Comparison of ENCODE assay signal across 18 cellular contexts in genomic region chr10:22622242-22622806, GRCh38.
DNase-seq lines count a peak whose midpoint lies in the region; ATAC-seq and TF ChIP-seq lines count a peak whose summit lies in the region.
"Had no signal": no experiment of that assay in that cellular context is flagged by ENCODE, and none has a peak within 500 bp of the region (broad histone marks: within the 10 kb centered on the region; RNA-seq: fewer than 3 reads in every experiment).

No MANE protein-coding gene starts in this region.

- H3K27me3 ChIP-seq in CD4-positive, alpha-beta T cell (ENCODE audit: control insufficient read depth, insufficient read depth, low read length), result no peaks in the 10 kb centered on the region
- H3K27me3 ChIP-seq in H9 (ENCODE audit: insufficient read depth, low read length) (no peaks in the 10 kb centered on the region), MG63 (no peaks in the 10 kb centered on the region)
- H3K27me3 ChIP-seq: heart left ventricle, sigmoid colon had no signal

- H2AFZ ChIP-seq in H9 (ENCODE audit: low read length), result no peak overlapping the region

- peaks cover 9% of the 10 kb centered on the region; the same call in 1 of the 2 replicates for H3K79me2 ChIP-seq in H9 (ENCODE audit: insufficient read depth, low read length)

- no CpG with 5 or more reads among the region's 20 CpGs for WGBS in H9 (ENCODE audit: extremely low coverage, insufficient read length, low lambda C conversion rate)

- intact Hi-C loops in CD4-positive, alpha-beta T cell (cut with DNase I, micrococcal nuclease), result no loop called here
- intact Hi-C loops in left colon (cut with DNase I, micrococcal nuclease), result no loop called here

- H2BK12ac ChIP-seq in H9 (ENCODE audit: insufficient read length, low read depth, low read length), result no peak overlapping the region

- H3K79me1 ChIP-seq in H9 (ENCODE audit: insufficient read depth, low read depth, low read length, poor library complexity, severe bottlenecking), result no peaks in the 10 kb centered on the region

- H3K4me3 Mint-ChIP-seq in CD4-positive, alpha-beta T cell, result no peak overlapping the region
- H3K4me3 Mint-ChIP-seq in H9, result no peak overlapping the region

- no peak overlapping the region for H4K91ac ChIP-seq in H9 (ENCODE audit: insufficient read length, low read depth, low read length)

- H3T11ph ChIP-seq in H9 (ENCODE audit: low read length), result no peak overlapping the region

- H3K9ac ChIP-seq in H9 (ENCODE audit: extremely low read depth, insufficient read length, low read length), result no peak overlapping the region

- CTCF ChIA-PET in CD4-positive, alpha-beta T cell (lab: Charles Lee), result interaction anchor here (1.2 kb wide), 1 partner anchor 49 kb away, joined by 3 read pairs; no protein-coding TSS in a partner anchor

- H3K27ac Mint-ChIP-seq in CD4-positive, alpha-beta T cell, result peak overlapping the region; percentile 90
- no peak overlapping the region for H3K27ac Mint-ChIP-seq in H9

- H4K20me1 ChIP-seq in H9 (ENCODE audit: control insufficient read depth, insufficient read depth, insufficient read length), result no peaks in the 10 kb centered on the region

- POLR2A ChIA-PET in CD4-positive, alpha-beta T cell (lab: Charles Lee), result interaction anchor here (1.2 to 3.5 kb wide), 5 partner anchors 9 to 44 kb away, joined by 3 to 49 read pairs (median 6); no protein-coding TSS in a partner anchor

- H3K23ac ChIP-seq in H9 (ENCODE audit: insufficient read length, low read depth, low read length), result no peak overlapping the region

- no peak overlapping the region for H4K8ac ChIP-seq in H9 (replicated peaks; ENCODE audit: insufficient read length, low read depth, low read length)

- no peak overlapping the region for H3K56ac ChIP-seq in H9 (ENCODE audit: insufficient read length, low read depth, low read length)

- H3K4ac ChIP-seq in H9 (ENCODE audit: low read depth, low read length), result no peak overlapping the region

- no peak overlapping the region for H4K5ac ChIP-seq in H9 (ENCODE audit: insufficient read length, low read depth, low read length)

- H3K23me2 ChIP-seq in H9 (ENCODE audit: insufficient read length, low read depth, low read length, poor library complexity, severe bottlenecking), result no peaks in the 10 kb centered on the region

- H3K36me3 ChIP-seq in MG63, result no peaks in the 10 kb centered on the region
- H3K36me3 ChIP-seq: heart left ventricle, sigmoid colon had no signal

- H2BK120ac ChIP-seq in H9 (ENCODE audit: low read depth, low read length, poor library complexity, severe bottlenecking), result no peak overlapping the region

- H2BK20ac ChIP-seq in H9 (ENCODE audit: low read depth, low read length, poor library complexity, severe bottlenecking), result no peak overlapping the region

- H3K27me3 Mint-ChIP-seq in CD4-positive, alpha-beta T cell, result no peaks in the 10 kb centered on the region
- no peaks in the 10 kb centered on the region for H3K27me3 Mint-ChIP-seq in H9 (ENCODE audit: low read depth)

- ATAC-seq in CD4-positive, alpha-beta T cell (ENCODE audit: poor library complexity), result no peak
- no peak for ATAC-seq in left colon
- ATAC-seq: heart left ventricle had no signal

- H3K36me3 Mint-ChIP-seq in CD4-positive, alpha-beta T cell (ENCODE audit: low read depth), result peaks cover 5% of the 10 kb centered on the region
- H3K36me3 Mint-ChIP-seq in H9 (ENCODE audit: insufficient read depth in 1 of 3, low read depth in 3 of 3), result no peaks in the 10 kb centered on the region

- peaks cover 98% of the 10 kb centered on the region for H3K4me1 Mint-ChIP-seq in CD4-positive, alpha-beta T cell (ENCODE audit: low read depth)
- H3K4me1 Mint-ChIP-seq in H9, result peaks cover 73 to 81% of the 10 kb centered on the region in 2 experiments

- no peak for TF ChIP-seq CTCF in CD4-positive, alpha-beta T cell (IDR thresholded peaks at IDR 0.05)
- no peak for TF ChIP-seq CTCF in H9 (conservative IDR thresholded peaks at IDR 0.05)

- no peak overlapping the region for H3K4me3 ChIP-seq in MG63
- H3K4me3 ChIP-seq: heart left ventricle, sigmoid colon, SK-N-MC had no signal

- no peaks in the 10 kb centered on the region for H3K9me3 Mint-ChIP-seq in CD4-positive, alpha-beta T cell
- no peaks in the 10 kb centered on the region for H3K9me3 Mint-ChIP-seq in H9

- no peak for DNase-seq in CD4-positive, alpha-beta T cell
- no peak for DNase-seq in H9
- DNase-seq in midbrain (lab: John Stamatoyannopoulos, UW), result peak; percentile 26
- DNase-seq in MG63, result no peak
- no peak for DNase-seq in left colon
- no peak for DNase-seq in H4 (ENCODE audit: low spot score)
- DNase-seq in putamen (ENCODE audit: low spot score), result no peak
- DNase-seq: activated T-cell treated with anti-CD3 and anti-CD28 coated beads, Interleukin-2, amount 50 U/mL, for 48 hours; Calu3; effector CD4-positive, alpha-beta T cell; heart left ventricle; islet precursor cell; NCI-H1930; sigmoid colon; stimulated activated CD4-positive, alpha-beta T cell treated with anti-CD3 and anti-CD28 coated beads, Interleukin-1b, Interleukin-23, amount 100 ng/mL, for 48 hours; T1000 had no signal

- no peak overlapping the region for H3K4me2 ChIP-seq in H9 (ENCODE audit: insufficient read depth, insufficient read length, low read length)

- peak overlapping the region; percentile 47 for H2AK5ac ChIP-seq in H9 (ENCODE audit: insufficient read length, low read length)

- no peak overlapping the region for H2BK15ac ChIP-seq in H9 (ENCODE audit: low read depth, low read length)

- H2BK5ac ChIP-seq in H9 (ENCODE audit: insufficient read length, low read length), result no peak overlapping the region

- no peak overlapping the region for H3K14ac ChIP-seq in H9 (ENCODE audit: insufficient read depth, low read length)

- no peaks in the 10 kb centered on the region for H3K9me3 ChIP-seq in CD4-positive, alpha-beta T cell (ENCODE audit: control insufficient read depth, low read length)
- H3K9me3 ChIP-seq in H9 (ENCODE audit: control insufficient read depth, low read depth, low read length) (no peaks in the 10 kb centered on the region), MG63 (no peaks in the 10 kb centered on the region)
- H3K9me3 ChIP-seq: heart left ventricle, sigmoid colon had no signal

- H3K4me1 ChIP-seq in H9 (ENCODE audit: insufficient read depth, low read length), result peaks cover 7% of the 10 kb centered on the region; the same call in 1 of the 2 replicates

- H3K27ac ChIP-seq in CD4-positive, alpha-beta T cell (ENCODE audit: low read depth, low read length), result no peak overlapping the region
- H3K27ac ChIP-seq in H9 (ENCODE audit: insufficient read length, low read depth, low read length), result no peak overlapping the region
- H3K27ac ChIP-seq in cingulate gyrus (ENCODE audit: low read depth, low read length), result peak overlapping the region; percentile 82
- H3K27ac ChIP-seq: sigmoid colon, SK-N-MC had no signal

- no peak overlapping the region for H3K18ac ChIP-seq in H9 (ENCODE audit: insufficient read length, low read depth, low read length)
